ENCODE assay signal across 26 cellular contexts in genomic region chr1:170671629-170671963, GRCh38. TPM values are rescaled to one million over a fixed set of nuclear protein-coding genes. Genes with fewer than 3 reads are reported as not detected.
DNase-seq lines count a peak whose midpoint lies in the region; ATAC-seq and TF ChIP-seq lines count a peak whose summit lies in the region.
"Had no signal": no experiment of that assay in that cellular context is flagged by ENCODE, and none has a peak within 500 bp of the region (broad histone marks: within the 10 kb centered on the region; RNA-seq: fewer than 3 reads in every experiment).

No MANE protein-coding gene starts in this region.

- H3K36me3 ChIP-seq in GM23248 (ENCODE audit: low read depth) (no peaks in the 10 kb centered on the region), thoracic aorta (no peaks in the 10 kb centered on the region), OCI-LY7 (ENCODE audit: insufficient read depth, low read length) (no peaks in the 10 kb centered on the region)
- H3K36me3 ChIP-seq: cardiac muscle cell, upper lobe of left lung had no signal

- H3K79me2 ChIP-seq in GM23248 (ENCODE audit: insufficient read depth) = peaks cover 100% of the 10 kb centered on the region
- H3K79me2 ChIP-seq in OCI-LY7 (ENCODE audit: insufficient read depth, low read depth, low read length) = no peaks in the 10 kb centered on the region

- H3K4me3 ChIP-seq in GM23248 (peak overlapping the region; percentile 96), thoracic aorta (peak overlapping the region; percentile 33), OCI-LY7 (ENCODE audit: low read depth, low read length, poor library complexity, severe bottlenecking) (no peak overlapping the region)
- H3K4me3 ChIP-seq: cardiac muscle cell, SK-N-MC, upper lobe of left lung had no signal

- H3K4me3 Mint-ChIP-seq in chondrocyte (ENCODE audit: unreplicated experiment) = peak overlapping the region; percentile 86
- H3K4me3 Mint-ChIP-seq in neural crest cell = no peak overlapping the region
- H3K4me3 Mint-ChIP-seq: activated CD4-positive, alpha-beta T cell treated with anti-CD3 and anti-CD28 coated beads, Interleukin-2, amount 10 ng/mL, durations not matched to agents 24 days and 14 days; dendritic cell treated with granulocyte-macrophage colony-stimulating factor and Interleukin-4, amounts not matched to agents 40 ng/mL and 50 ng/mL, for 4 days had no signal

- POLR2A ChIA-PET in OCI-LY7 (lab: Charles Lee) = no interaction called here

- H3K4me1 Mint-ChIP-seq in chondrocyte (ENCODE audit: low read depth) (peaks cover 99% of the 10 kb centered on the region), neural crest cell (peaks cover 34% of the 10 kb centered on the region)

- H3K9me3 ChIP-seq in GM23248 (ENCODE audit: low read depth) = no peaks in the 10 kb centered on the region
- H3K9me3 ChIP-seq in thoracic aorta = no peaks in the 10 kb centered on the region
- no peaks in the 10 kb centered on the region for H3K9me3 ChIP-seq in OCI-LY7 (ENCODE audit: low read length)
- H3K9me3 ChIP-seq: upper lobe of left lung had no signal

- CTCF ChIA-PET in OCI-LY7 (lab: Charles Lee; ENCODE audit: unreplicated experiment) = no interaction called here

- H3K9me3 Mint-ChIP-seq in chondrocyte (ENCODE audit: low read depth) = no peaks in the 10 kb centered on the region
- H3K9me3 Mint-ChIP-seq in neural crest cell = no peaks in the 10 kb centered on the region
- H3K9me3 Mint-ChIP-seq: dendritic cell treated with granulocyte-macrophage colony-stimulating factor and Interleukin-4, amounts not matched to agents 40 ng/mL and 50 ng/mL, for 4 days had no signal

- no peaks in the 10 kb centered on the region for H3K27me3 ChIP-seq in GM23248 (replicated peaks; ENCODE audit: insufficient read depth)
- no peaks in the 10 kb centered on the region for H3K27me3 ChIP-seq in thoracic aorta (replicated peaks; ENCODE audit: insufficient read depth)

- no peak for ATAC-seq in thoracic aorta (ENCODE audit: insufficient number of reproducible peaks, low FRiP score, low read depth)
- ATAC-seq in HG03432 (IDR thresholded peaks at IDR 0.05; ENCODE audit: unreplicated experiment) = no peak

- intact Hi-C loops in OCI-LY7 (cut with micrococcal nuclease; ENCODE audit: unreplicated experiment) = no loop called here

- H4K20me1 ChIP-seq in GM23248 (ENCODE audit: insufficient read depth) (no peaks in the 10 kb centered on the region), OCI-LY7 (ENCODE audit: insufficient read depth, low read length) (no peaks in the 10 kb centered on the region)

- peaks cover 79% of the 10 kb centered on the region for H3F3A ChIP-seq in GM23248 (ENCODE audit: insufficient read depth)

- no TSS peak for BruUV-seq in OCI-LY7 (replicated peaks; lab: Mats Ljungman, UMichigan)

- in situ Hi-C loops in GM23248 (cut with MboI) = loop anchor here (10.0 kb wide), 1 partner anchor 253 kb away; no protein-coding TSS in a partner anchor

- H3K27ac Mint-ChIP-seq in chondrocyte (ENCODE audit: unreplicated experiment) (peak overlapping the region; percentile 96), neural crest cell (ENCODE audit: unreplicated experiment) (no peak overlapping the region)
- H3K27ac Mint-ChIP-seq: activated CD4-positive, alpha-beta T cell treated with anti-CD3 and anti-CD28 coated beads, Interleukin-2, amount 10 ng/mL, durations not matched to agents 24 days and 14 days; dendritic cell treated with granulocyte-macrophage colony-stimulating factor and Interleukin-4, amounts not matched to agents 40 ng/mL and 50 ng/mL, for 4 days had no signal

- DNase-seq in GM23248 (no peak), chondrocyte (ENCODE audit: low spot score) (no peak), neural crest cell (ENCODE audit: low read depth, low spot score) (no peak), thoracic aorta (ENCODE audit: low spot score) (no peak), NCI-H510A (lab: John Stamatoyannopoulos, UW) (no peak), epidermal melanocyte (ENCODE audit: insufficient read length, low spot score) (no peak), OCI-LY7 (ENCODE audit: low spot score) (no peak)
- DNase-seq: activated naive CD4-positive, alpha-beta T cell treated with Interleukin-2 at 50 U/mL for 16 hours; Calu3; kidney glomerular epithelial cell; mammary epithelial cell; NCI-H1105; NCI-H1930; NCI-H69; occipital lobe; stimulated activated naive CD4-positive, alpha-beta T cell treated with Interleukin-2 at 50 U/mL for 16 hours had no signal

- H3K27ac ChIP-seq in GM23248 = peak overlapping the region; percentile 97
- H3K27ac ChIP-seq in thoracic aorta = peak overlapping the region in 1 of 2 donors; percentile 49
- no peak overlapping the region for H3K27ac ChIP-seq in OCI-LY7 (ENCODE audit: low read depth, low read length, poor library complexity, severe bottlenecking)
- H3K27ac ChIP-seq: cardiac muscle cell, RWPE1, SK-N-MC, VCaP had no signal

- H3K27me3 Mint-ChIP-seq in chondrocyte (ENCODE audit: low read depth) = no peaks in the 10 kb centered on the region
- H3K27me3 Mint-ChIP-seq in neural crest cell (ENCODE audit: low read depth) = peaks cover 87% of the 10 kb centered on the region

- 36 to 37% methylated on average over 4 of the region's 4 CpGs for WGBS in GM23248 (ENCODE audit: low coverage in 1 of 2, low lambda C conversion rate in 2 of 2, missing lambda C conversion rate in 2 of 2), 2 experiments

- H2AFZ ChIP-seq in GM23248 (no peak overlapping the region), OCI-LY7 (ENCODE audit: low read length) (no peak overlapping the region)

- H3K4me1 ChIP-seq in GM23248 (ENCODE audit: insufficient read depth) (peaks cover 79% of the 10 kb centered on the region), thoracic aorta (ENCODE audit: control insufficient read depth in 1 of 2, low read depth in 2 of 2) (peaks cover 18 to 38% of the 10 kb centered on the region in 2 donors), OCI-LY7 (ENCODE audit: insufficient read depth, low read length, poor library complexity, severe bottlenecking) (no peaks in the 10 kb centered on the region)

- H3K9me2 ChIP-seq in GM23248 (ENCODE audit: insufficient read depth) (no peaks in the 10 kb centered on the region), OCI-LY7 (ENCODE audit: insufficient read depth, low read length) (no peaks in the 10 kb centered on the region)

- H3K4me2 ChIP-seq in GM23248 (ENCODE audit: unreplicated experiment) (peak overlapping the region; percentile 99), OCI-LY7 (ENCODE audit: low read length) (no peak overlapping the region)

- H3K9ac ChIP-seq in GM23248 = peak overlapping the region; percentile 99

- TF ChIP-seq CTCF in chondrocyte (IDR thresholded peaks at IDR 0.05) (peak; percentile 69), neural crest cell (conservative IDR thresholded peaks at IDR 0.05) (peak; percentile 25), thoracic aorta (IDR thresholded peaks at IDR 0.05) (no peak), OCI-LY7 (conservative IDR thresholded peaks at IDR 0.05; ENCODE audit: low read length) (no peak)

- peaks cover 17% of the 10 kb centered on the region for H3K36me3 Mint-ChIP-seq in chondrocyte (ENCODE audit: low read depth)
- H3K36me3 Mint-ChIP-seq in neural crest cell (ENCODE audit: low read depth) = peaks cover 4% of the 10 kb centered on the region

RNA-seq across cellular contexts. Expression of gene PRRX1, which starts 7.7 kb away (rescaled TPM):
- total RNA-seq in GM23248 (2014; rRNA removed; shearing (Covaris generic)) = 179 and 191 TPM in 2 replicates
- polyA plus RNA-seq in GM23248 (2016; fragmentation: Nextera tagmentation; extraction: Ambion mirVana) = 38.8 and 40.1 TPM in 2 replicates
- 158 to 224 TPM (median 168 TPM) in 3 replicates for total RNA-seq in chondrocyte
- total RNA-seq in neural crest cell = 4.1 and 4.6 TPM in 2 replicates
- 100 to 1,000 TPM in 1 of 2 donors, 10 to 100 TPM in 1; 66.6 to 171 TPM for total RNA-seq in thoracic aorta
- total RNA-seq in OCI-LY7 (2014; rRNA removed; shearing (Covaris generic)) = not detected in 2 replicates
- total RNA-seq in OCI-LY7 (2022) = not detected in 2 replicates
- total RNA-seq: activated CD4-positive, alpha-beta T cell treated with anti-CD3 and anti-CD28 coated beads, Interleukin-2, amount 10 ng/mL, durations not matched to agents 24 days and 14 days; H1; T-helper 2 cell treated with Interferon-gamma antibody and Interleukin-4, amounts not matched to agents 100 ng/mL and 5 ng/mL, for 36 hours had no signal
- polyA plus RNA-seq: H1 had no signal

Comparison
In these comparisons a context has a peak if more than half of its experiments do, and no peak if none do; other contexts are left out.
1. CTCF ChIP-seq: peak in chondrocyte (single experiment) and neural crest cell (single experiment); none in thoracic aorta (single experiment) and OCI-LY7 (single experiment).
2. RNA of gene PRRX1, which starts 7.7 kb away (total RNA-seq): 179 to 191 TPM in GM23248, 66.6 to 171 TPM in thoracic aorta and 158 to 224 TPM in chondrocyte; 4.1 to 4.6 TPM in neural crest cell and not detected in OCI-LY7; every median in the first group is over 10 times any median in the second.